Comparison of ENCODE assay signal across 20 cellular contexts in genomic region chr12:131223791-131224567, GRCh38.
DNase-seq lines count a peak whose midpoint lies in the region; ATAC-seq and TF ChIP-seq lines count a peak whose summit lies in the region.
"Had no signal": no experiment of that assay in that cellular context is flagged by ENCODE, and none has a peak within 500 bp of the region (broad histone marks: within the 10 kb centered on the region; RNA-seq: fewer than 3 reads in every experiment).

No MANE protein-coding gene starts in this region.

- peak overlapping the region; percentile 3 for H3K4me3 Mint-ChIP-seq in activated T-cell treated with anti-CD3 and anti-CD28 coated beads, Interleukin-2, amount 50 U/mL, for 4 hours

- H3K27me3 ChIP-seq in Panc1 (ENCODE audit: control insufficient read depth, insufficient read depth, low read length) (no peaks in the 10 kb centered on the region), spleen (replicated peaks in 1 of 7) (peaks cover 0 to 63% (median 9%) of the 10 kb centered on the region in 7 donors)
- H3K27me3 ChIP-seq: SJCRH30 had no signal

- in situ Hi-C loops in Panc1 (cut with HindIII; ENCODE audit: low pct_unique_long_range_greater_than_20kb, low sequenced_read_pairs), result no loop called here

- no peak for ATAC-seq in activated T-cell treated with anti-CD3 and anti-CD28 coated beads, Interleukin-2, amount 50 U/mL, for 4 hours
- ATAC-seq in Panc1, result peak; percentile 19; the same call in 1 of the 2 replicates
- ATAC-seq in HG03175 (IDR thresholded peaks at IDR 0.05; ENCODE audit: unreplicated experiment), result no peak

- no peaks in the 10 kb centered on the region for H3K36me3 Mint-ChIP-seq in activated T-cell treated with anti-CD3 and anti-CD28 coated beads, Interleukin-2, amount 50 U/mL, for 4 hours (ENCODE audit: insufficient read depth)
- H3K36me3 Mint-ChIP-seq: IgD-negative memory B cell had no signal

- CTCF ChIA-PET in Panc1 (lab: Charles Lee), result interaction anchor here (0.6 kb wide), 1 partner anchor 341 kb away, joined by 3 read pairs; no protein-coding TSS in a partner anchor

- no TSS peak for BruUV-seq in Panc1 (replicated peaks; lab: Mats Ljungman, UMichigan)

- H3K4me1 ChIP-seq in Panc1 (ENCODE audit: control insufficient read depth, insufficient read depth, low read length) (no peaks in the 10 kb centered on the region), spleen (peaks cover 0 to 11% (median 0%) of the 10 kb centered on the region in 6 donors)
- H3K4me1 ChIP-seq: gastroesophageal sphincter had no signal

- no peaks in the 10 kb centered on the region for H3K9me3 Mint-ChIP-seq in activated T-cell treated with anti-CD3 and anti-CD28 coated beads, Interleukin-2, amount 50 U/mL, for 4 hours
- H3K9me3 Mint-ChIP-seq: IgD-negative memory B cell had no signal

- H3K9me3 ChIP-seq in Panc1 (ENCODE audit: control insufficient read depth, insufficient read depth, low read depth, low read length), result no peaks in the 10 kb centered on the region
- no peaks in the 10 kb centered on the region for H3K9me3 ChIP-seq in spleen
- H3K9me3 ChIP-seq: gastroesophageal sphincter, SJCRH30, transverse colon had no signal

- H3K4me3 ChIP-seq in Panc1 (ENCODE audit: low read depth in 2 of 2, low read length in 2 of 2), result no peak overlapping the region
- no peak overlapping the region for H3K4me3 ChIP-seq in spleen
- H3K4me3 ChIP-seq: coronary artery, gastroesophageal sphincter, GM12878, SJCRH30, transverse colon had no signal

- TF ChIP-seq POLR2A in spleen (IDR thresholded peaks at IDR 0.05), result no peak

- no peak for DNase-seq in activated T-cell treated with anti-CD3 and anti-CD28 coated beads, Interleukin-2, amount 50 U/mL, for 4 hours
- DNase-seq in activated T-cell treated with anti-CD3 and anti-CD28 coated beads, Interleukin-2, amount 50 U/mL, for 48 hours, result no peak
- DNase-seq in Panc1 (ENCODE audit: low read depth, low spot score) (no peak), iPS DF 19.7 (ENCODE audit: low read depth, low spot score) (peak; percentile 56), spleen (peak; percentile 66), glomerular visceral epithelial cell (ENCODE audit: extremely low spot score) (no peak)
- no peak for DNase-seq in stimulated activated naive CD4-positive, alpha-beta T cell treated with Interleukin-2 at 50 U/mL for 16 hours (lab: John Stamatoyannopoulos, UW)
- DNase-seq: activated CD4-positive, alpha-beta T cell treated with anti-CD3 and anti-CD28 coated beads, Interleukin-2, amount 50 U/mL, for 4 hours; activated gamma-delta T cell; midbrain; NCI-H1048; NCI-H2171; occipital lobe; SJCRH30; transverse colon had no signal

- H3K27me3 Mint-ChIP-seq in activated T-cell treated with anti-CD3 and anti-CD28 coated beads, Interleukin-2, amount 50 U/mL, for 4 hours (ENCODE audit: low read depth), result peaks cover 15% of the 10 kb centered on the region

- TF ChIP-seq CTCF in Panc1 (IDR thresholded peaks at IDR 0.05), result no peak
- TF ChIP-seq CTCF in spleen (IDR thresholded peaks at IDR 0.05 in 8 of 11, conservative IDR thresholded peaks at IDR 0.05 in 3 of 11), result no peak

- POLR2A ChIA-PET in Panc1 (lab: Charles Lee), result no interaction called here

- H3K4me1 Mint-ChIP-seq in activated T-cell treated with anti-CD3 and anti-CD28 coated beads, Interleukin-2, amount 50 U/mL, for 4 hours (ENCODE audit: low read depth), result peaks cover 7% of the 10 kb centered on the region

- intact Hi-C loops in Panc1 (cut with micrococcal nuclease; ENCODE audit: unreplicated experiment) (no loop called here), spleen (cut with DNase I; ENCODE audit: low total_unique reads) (no loop called here)

- 83 to 88% (median 85%) methylated on average over 19 to 21 of the region's 21 CpGs for WGBS in spleen, 5 donors

- H3K36me3 ChIP-seq in Panc1 (ENCODE audit: control insufficient read depth, insufficient read depth, low read length) (no peaks in the 10 kb centered on the region), spleen (no peaks in the 10 kb centered on the region)
- H3K36me3 ChIP-seq: gastroesophageal sphincter, SJCRH30, transverse colon had no signal

- H3K27ac ChIP-seq in Panc1 (ENCODE audit: low read length) (no peak overlapping the region), spleen (no peak overlapping the region)
- H3K27ac ChIP-seq: coronary artery, gastroesophageal sphincter, SJCRH30, transverse colon had no signal

Comparison
In these comparisons a context has a peak if more than half of its experiments do, and no peak if none do; other contexts are left out.
1. DNase-seq: peak in iPS DF 19.7 (single experiment) and spleen (single experiment); none in activated T-cell treated with anti-CD3 and anti-CD28 coated beads, Interleukin-2, amount 50 U/mL, for 4 hours (single experiment), activated T-cell treated with anti-CD3 and anti-CD28 coated beads, Interleukin-2, amount 50 U/mL, for 48 hours (0 of 2), Panc1 (single experiment), stimulated activated naive CD4-positive, alpha-beta T cell treated with Interleukin-2 at 50 U/mL for 16 hours (single experiment) and glomerular visceral epithelial cell (single experiment).